Comparison of ENCODE assay signal across 20 cellular contexts in genomic region chr2:174992886-174993285, GRCh38. TPM values are rescaled to one million over a fixed set of nuclear protein-coding genes. Genes with fewer than 3 reads are reported as not detected.
DNase-seq lines count a peak whose midpoint lies in the region; TF ChIP-seq lines count a peak whose summit lies in the region.
"Had no signal": no experiment of that assay in that cellular context is flagged by ENCODE, and none has a peak within 500 bp of the region (broad histone marks: within the 10 kb centered on the region; RNA-seq: fewer than 3 reads in every experiment).

No MANE protein-coding gene starts in this region.

- H3K4me3 Mint-ChIP-seq in type B pancreatic cell = no peak overlapping the region
- H3K4me3 Mint-ChIP-seq in immature natural killer cell = no peak overlapping the region
- H3K4me3 Mint-ChIP-seq: B cell; CD4-positive, CD25-positive, alpha-beta regulatory T cell; CD8-positive, alpha-beta T cell; HFFc6 had no signal

- no peak overlapping the region for H3K4ac ChIP-seq in mesendoderm (ENCODE audit: low read depth, low read length)

- H3K23ac ChIP-seq in mesendoderm (ENCODE audit: low read length) = no peak overlapping the region

- peaks cover 44% of the 10 kb centered on the region for H3K79me2 ChIP-seq in mesendoderm (ENCODE audit: control insufficient read depth, insufficient read depth, low read length)

- peaks cover 10% of the 10 kb centered on the region for H3K79me1 ChIP-seq in mesendoderm (ENCODE audit: low read length)

- H3K27ac Mint-ChIP-seq in type B pancreatic cell (peak overlapping the region; percentile 8), immature natural killer cell (no peak overlapping the region)
- H3K27ac Mint-ChIP-seq: B cell; CD4-positive, CD25-positive, alpha-beta regulatory T cell; CD8-positive, alpha-beta T cell; HFFc6 had no signal

- TF ChIP-seq CTCF in type B pancreatic cell (conservative IDR thresholded peaks at IDR 0.05) = no peak

- H3K9me3 Mint-ChIP-seq in type B pancreatic cell (no peaks in the 10 kb centered on the region), immature natural killer cell (no peaks in the 10 kb centered on the region)
- H3K9me3 Mint-ChIP-seq: CD4-positive, CD25-positive, alpha-beta regulatory T cell; CD8-positive, alpha-beta T cell; HFFc6 had no signal

- H4K5ac ChIP-seq in mesendoderm (ENCODE audit: low read length) = no peak overlapping the region

- H3K27me3 Mint-ChIP-seq in type B pancreatic cell (no peaks in the 10 kb centered on the region), immature natural killer cell (ENCODE audit: low read depth in 3 of 3) (peaks cover 0 to 10% (median 2%) of the 10 kb centered on the region in 3 donors)

- H3K4me1 ChIP-seq in mesendoderm (ENCODE audit: control insufficient read depth, low read depth, low read length) = peaks cover 2% of the 10 kb centered on the region
- H3K4me1 ChIP-seq: BLaER1, Caco-2 had no signal

- no peaks in the 10 kb centered on the region for H3K27me3 ChIP-seq in mesendoderm (ENCODE audit: insufficient read depth, low read length, poor library complexity)
- H3K27me3 ChIP-seq: BLaER1 had no signal

- no peak overlapping the region for H3K4me2 ChIP-seq in mesendoderm (ENCODE audit: low read length)
- H3K4me2 ChIP-seq: BLaER1 had no signal

- H3K36me3 ChIP-seq in mesendoderm (ENCODE audit: control insufficient read depth, insufficient read depth, low read length) = no peaks in the 10 kb centered on the region
- H3K36me3 ChIP-seq: BLaER1, HAP-1 had no signal

- H3K56ac ChIP-seq in mesendoderm (ENCODE audit: low read length) = no peak overlapping the region

- H3K27ac ChIP-seq in mesendoderm (ENCODE audit: low read depth, low read length) = no peak overlapping the region
- H3K27ac ChIP-seq: 22Rv1, BLaER1, C4-2B, GM23248 had no signal

- H2BK120ac ChIP-seq in mesendoderm (ENCODE audit: low read depth, low read length) = no peak overlapping the region

- H3K4me3 ChIP-seq in mesendoderm (ENCODE audit: low read length) = no peak overlapping the region
- H3K4me3 ChIP-seq: BLaER1, GM12878, GM23248, HAP-1 had no signal

- H3K36me3 Mint-ChIP-seq in type B pancreatic cell (peaks cover 6% of the 10 kb centered on the region), immature natural killer cell (no peaks in the 10 kb centered on the region)
- H3K36me3 Mint-ChIP-seq: CD4-positive, CD25-positive, alpha-beta regulatory T cell; CD8-positive, alpha-beta T cell had no signal

- WGBS in mesendoderm (ENCODE audit: extremely low coverage, insufficient coverage, low lambda C conversion rate) = no CpG with 5 or more reads among the region's 1 CpG

- no peak overlapping the region for H2AK5ac ChIP-seq in mesendoderm (ENCODE audit: low read length)

- H3K18ac ChIP-seq in mesendoderm (ENCODE audit: low read length) = peak overlapping the region; percentile 23

- peak; percentile 14 for DNase-seq in NCI-H82 (lab: John Stamatoyannopoulos, UW)
- DNase-seq in NCI-H82 treated with DMSO at 0.1 percent for 48 hours (lab: John Stamatoyannopoulos, UW; ENCODE audit: unreplicated experiment) = no peak
- DNase-seq in mesendoderm = peak; percentile 52
- no peak for DNase-seq in type B pancreatic cell (ENCODE audit: extremely low spot score, unreplicated experiment)
- DNase-seq in globus pallidus (ENCODE audit: low spot score) = no peak
- DNase-seq in immature natural killer cell = no peak
- DNase-seq: Caco-2; CD4-positive, CD25-positive, alpha-beta regulatory T cell; CD8-positive, alpha-beta T cell; DMS153; DND-41; GDM1; GM23248; HFFc6 had no signal

- H2BK5ac ChIP-seq in mesendoderm (ENCODE audit: low read length) = no peak overlapping the region

- H3K4me1 Mint-ChIP-seq in type B pancreatic cell (ENCODE audit: unreplicated experiment) = peaks cover 22% of the 10 kb centered on the region
- peaks cover 0 to 4% of the 10 kb centered on the region in 2 donors for H3K4me1 Mint-ChIP-seq in immature natural killer cell
- H3K4me1 Mint-ChIP-seq: CD4-positive, CD25-positive, alpha-beta regulatory T cell had no signal

- no peak overlapping the region for H2BK15ac ChIP-seq in mesendoderm (replicated peaks; ENCODE audit: low read depth)

- H4K8ac ChIP-seq in mesendoderm (ENCODE audit: low read depth, low read length) = no peak overlapping the region

- no peak overlapping the region for H3K9ac ChIP-seq in mesendoderm (ENCODE audit: low read length)
- H3K9ac ChIP-seq: BLaER1, GM23248 had no signal

RNA-seq across cellular contexts. Expression of gene CHN1, which starts 12.3 kb away (rescaled TPM):
- 32.8 TPM for polyA plus RNA-seq in mesendoderm (2013, experiment 1 of 2)
- polyA plus RNA-seq in mesendoderm (2013, experiment 2 of 2) = 32.0 TPM
- total RNA-seq in type B pancreatic cell (ENCODE audit: low replicate concordance) = 11.6 and 24.0 TPM in 2 replicates
- polyA plus RNA-seq in immature natural killer cell = under 1 TPM in 2 of 3 donors, not detected in 1; 0.11 to 0.69 TPM

Comparison
In these comparisons a context has a peak if more than half of its experiments do, and no peak if none do; other contexts are left out.
1. DNase-seq: peak in NCI-H82 (single experiment) and mesendoderm (single experiment); none in NCI-H82 treated with DMSO at 0.1 percent for 48 hours (single experiment), type B pancreatic cell (single experiment), globus pallidus (single experiment) and immature natural killer cell (0 of 3).